Comparison of ENCODE assay signal across 14 cellular contexts in genomic region chr10:34547283-34547682, GRCh38.
"Had no signal": no experiment of that assay in that cellular context is flagged by ENCODE, and none has a peak within 500 bp of the region (broad histone marks: within the 10 kb centered on the region; RNA-seq: fewer than 3 reads in every experiment).

No MANE protein-coding gene starts in this region.

- H3K27me3 Mint-ChIP-seq: naive B cell had no signal

- H3K4me1 ChIP-seq: breast epithelium, lower lobe of right lung, parathyroid adenoma had no signal

- H3K36me3 Mint-ChIP-seq: activated naive CD8-positive, alpha-beta T cell treated with anti-CD3 and anti-CD28 coated beads, Interleukin-2, amount 10 ng/mL, durations not matched to agents 7 days and 5 days; naive B cell; stimulated activated effector memory CD8-positive, alpha-beta T cell treated with anti-CD3 and anti-CD28 coated beads, Interleukin-12 subunit alpha, Interleukin-12 subunit beta, amount 100 ng/mL, for 72 hours had no signal

- DNase-seq: activated CD4-positive, CD25-positive, alpha-beta regulatory T cell treated with anti-CD3 and anti-CD28 coated beads, Interleukin-2, amount 50 U/mL, for 72 hours; activated naive CD4-positive, alpha-beta T cell; activated naive CD8-positive, alpha-beta T cell treated with anti-CD3 and anti-CD28 coated beads, Interleukin-2, amount 10 ng/mL, durations not matched to agents 7 days and 5 days; lower lobe of right lung; midbrain; naive B cell; upper lobe of right lung had no signal

- H3K36me3 ChIP-seq: ascending aorta, breast epithelium, lower lobe of right lung, thoracic aorta, upper lobe of right lung had no signal

- H3K4me1 Mint-ChIP-seq: activated naive CD8-positive, alpha-beta T cell treated with anti-CD3 and anti-CD28 coated beads, Interleukin-2, amount 10 ng/mL, durations not matched to agents 7 days and 5 days; naive B cell; stimulated activated effector memory CD8-positive, alpha-beta T cell treated with anti-CD3 and anti-CD28 coated beads, Interleukin-12 subunit alpha, Interleukin-12 subunit beta, amount 100 ng/mL, for 72 hours had no signal

- H3K4me3 Mint-ChIP-seq: activated naive CD8-positive, alpha-beta T cell treated with anti-CD3 and anti-CD28 coated beads, Interleukin-2, amount 10 ng/mL, durations not matched to agents 7 days and 5 days; naive B cell; stimulated activated effector memory CD8-positive, alpha-beta T cell treated with anti-CD3 and anti-CD28 coated beads, Interleukin-12 subunit alpha, Interleukin-12 subunit beta, amount 100 ng/mL, for 72 hours had no signal

- H3K4me3 ChIP-seq: ascending aorta, breast epithelium, lower lobe of right lung, thoracic aorta, upper lobe of right lung had no signal

- H3K27ac Mint-ChIP-seq: activated naive CD8-positive, alpha-beta T cell treated with anti-CD3 and anti-CD28 coated beads, Interleukin-2, amount 10 ng/mL, durations not matched to agents 7 days and 5 days; naive B cell; stimulated activated effector memory CD8-positive, alpha-beta T cell treated with anti-CD3 and anti-CD28 coated beads, Interleukin-12 subunit alpha, Interleukin-12 subunit beta, amount 100 ng/mL, for 72 hours had no signal

- H3K27ac ChIP-seq: ascending aorta, breast epithelium, epithelial cell of prostate, foreskin keratinocyte, lower lobe of right lung, parathyroid adenoma, thoracic aorta, upper lobe of right lung had no signal

- H3K27me3 ChIP-seq: ascending aorta, breast epithelium, foreskin keratinocyte, upper lobe of right lung had no signal

- H2AFZ ChIP-seq: parathyroid adenoma had no signal

- H3K9me3 ChIP-seq: ascending aorta, breast epithelium, lower lobe of right lung, thoracic aorta, upper lobe of right lung had no signal

- H3K9me3 Mint-ChIP-seq: activated naive CD8-positive, alpha-beta T cell treated with anti-CD3 and anti-CD28 coated beads, Interleukin-2, amount 10 ng/mL, durations not matched to agents 7 days and 5 days; naive B cell had no signal

- ATAC-seq: foreskin keratinocyte; lower lobe of right lung; stimulated activated effector memory CD8-positive, alpha-beta T cell treated with anti-CD3 and anti-CD28 coated beads, Interleukin-12 subunit alpha, Interleukin-12 subunit beta, amount 100 ng/mL, for 72 hours; upper lobe of right lung had no signal

- H3K9ac ChIP-seq: parathyroid adenoma had no signal
